1 cellular context compared by ENCODE assay signal in genomic region chr2:102423368-102423767, GRCh38.
A peak's percentile ranks its signal among the peaks of the same experiment; 100 is the strongest.
TF ChIP-seq lines count a peak whose summit lies in the region.

No MANE protein-coding gene starts in this region.

TF ChIP-seq in K562, 482 proteins besides CTCF, POLR2A, EP300 and RAD21 (continued from another document):
- TF ChIP-seq, protein P1, sequence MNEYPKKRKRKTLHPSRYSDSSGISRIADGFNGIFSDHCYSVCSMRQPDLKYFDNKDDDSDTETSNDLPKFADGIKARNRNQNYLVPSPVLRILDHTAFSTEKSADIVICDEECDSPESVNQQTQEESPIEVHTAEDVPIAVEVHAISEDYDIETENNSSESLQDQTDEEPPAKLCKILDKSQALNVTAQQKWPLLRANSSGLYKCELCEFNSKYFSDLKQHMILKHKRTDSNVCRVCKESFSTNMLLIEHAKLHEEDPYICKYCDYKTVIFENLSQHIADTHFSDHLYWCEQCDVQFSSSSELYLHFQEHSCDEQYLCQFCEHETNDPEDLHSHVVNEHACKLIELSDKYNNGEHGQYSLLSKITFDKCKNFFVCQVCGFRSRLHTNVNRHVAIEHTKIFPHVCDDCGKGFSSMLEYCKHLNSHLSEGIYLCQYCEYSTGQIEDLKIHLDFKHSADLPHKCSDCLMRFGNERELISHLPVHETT (CRISPR knock-in tag; conservative IDR thresholded peaks at IDR 0.05 in 1 of 2, IDR thresholded peaks at IDR 0.05 in 1 of 2): peak in 1 of 2 experiments; percentile 73; a peak in 2 of 4 replicates
- TF ChIP-seq MAZ (CRISPR knock-in tag; conservative IDR thresholded peaks at IDR 0.05 in 1 of 2, IDR thresholded peaks at IDR 0.05 in 1 of 2) (0 out of 4 replicates have a peak, but pooled peaks of 1 of the 2 experiments have one; percentile 23), ZNF347 (CRISPR knock-in tag; IDR thresholded peaks at IDR 0.05; ENCODE audit: low read depth) (no peak), ZNF589 (CRISPR knock-in tag; IDR thresholded peaks at IDR 0.05; ENCODE audit: low read depth) (peak; percentile 80), RREB1 (CRISPR knock-in tag; IDR thresholded peaks at IDR 0.05) (peak; percentile 96), JUNB (CRISPR knock-in tag; conservative IDR thresholded peaks at IDR 0.05) (no peak), ZNF79 (CRISPR knock-in tag; IDR thresholded peaks at IDR 0.05; ENCODE audit: low read depth) (peak; percentile 90), ZNF395 (CRISPR knock-in tag; IDR thresholded peaks at IDR 0.05) (0 out of 2 replicates have a peak, but pooled peaks have one; percentile 28), TCFL5 (CRISPR knock-in tag; conservative IDR thresholded peaks at IDR 0.05) (0 out of 2 replicates have a peak, but pooled peaks have one; percentile 58), RB1 (IDR thresholded peaks at IDR 0.05; ENCODE audit: low read depth) (no peak), ZNF766 (CRISPR knock-in tag; conservative IDR thresholded peaks at IDR 0.05) (peak; percentile 21; the same call in 1 of the 2 replicates), SAFB2 (IDR thresholded peaks at IDR 0.05; ENCODE audit: borderline replicate concordance, low read depth, low read length, severe bottlenecking) (no peak)
- TF ChIP-seq, protein P2, sequence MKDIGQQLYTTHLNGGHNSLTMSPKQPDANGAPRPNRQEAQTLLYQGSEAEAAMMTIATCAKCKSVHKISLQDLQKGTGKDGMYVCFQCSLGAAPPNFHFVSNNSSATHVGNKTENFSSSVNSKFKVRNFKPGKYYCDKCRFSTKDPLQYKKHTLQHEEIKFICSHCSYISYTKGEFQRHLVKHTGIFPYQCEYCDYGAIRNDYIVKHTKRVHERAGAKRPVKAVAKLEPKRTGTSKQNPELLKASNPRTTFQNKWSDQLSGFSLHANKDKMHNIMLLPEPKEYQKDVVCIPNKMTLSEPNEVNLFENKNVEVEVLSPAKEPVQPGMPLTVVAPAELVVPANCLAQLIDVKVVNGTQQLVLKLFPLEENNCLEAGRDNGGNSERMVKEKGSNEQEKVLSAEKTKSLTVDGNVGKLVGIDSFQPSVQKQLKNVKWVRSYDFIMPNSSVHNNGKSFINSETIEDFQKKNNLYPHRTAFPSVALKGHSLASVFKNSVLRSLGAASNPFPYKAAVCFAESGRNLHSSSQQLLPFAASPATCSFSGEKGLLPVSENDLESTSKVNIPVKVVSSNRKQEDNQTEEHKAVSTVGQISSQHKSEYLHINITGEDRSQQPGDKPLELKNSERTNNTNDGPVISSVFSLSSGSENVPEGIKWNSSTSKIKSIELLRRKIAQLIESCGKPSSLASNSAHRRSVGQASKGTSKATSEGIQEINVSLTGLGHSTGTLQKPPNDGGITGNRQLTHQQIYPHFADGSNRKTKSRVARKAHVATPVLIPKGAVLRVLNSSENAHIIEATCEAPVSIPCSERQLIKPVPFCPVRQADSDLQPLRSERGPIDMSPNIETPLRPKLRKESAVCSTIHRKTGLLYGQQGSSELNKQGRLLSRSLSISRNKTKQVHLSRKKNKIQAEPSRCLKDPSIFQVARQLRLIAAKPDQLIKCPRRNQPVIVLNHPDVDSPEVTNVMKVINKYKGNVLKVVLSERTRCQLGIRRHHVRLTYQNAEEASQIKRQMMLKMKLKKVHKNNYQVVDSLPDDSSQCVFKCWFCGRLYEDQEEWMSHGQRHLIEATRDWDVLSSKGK (CRISPR knock-in tag; IDR thresholded peaks at IDR 0.05): no peak
- TF ChIP-seq, protein P3, sequence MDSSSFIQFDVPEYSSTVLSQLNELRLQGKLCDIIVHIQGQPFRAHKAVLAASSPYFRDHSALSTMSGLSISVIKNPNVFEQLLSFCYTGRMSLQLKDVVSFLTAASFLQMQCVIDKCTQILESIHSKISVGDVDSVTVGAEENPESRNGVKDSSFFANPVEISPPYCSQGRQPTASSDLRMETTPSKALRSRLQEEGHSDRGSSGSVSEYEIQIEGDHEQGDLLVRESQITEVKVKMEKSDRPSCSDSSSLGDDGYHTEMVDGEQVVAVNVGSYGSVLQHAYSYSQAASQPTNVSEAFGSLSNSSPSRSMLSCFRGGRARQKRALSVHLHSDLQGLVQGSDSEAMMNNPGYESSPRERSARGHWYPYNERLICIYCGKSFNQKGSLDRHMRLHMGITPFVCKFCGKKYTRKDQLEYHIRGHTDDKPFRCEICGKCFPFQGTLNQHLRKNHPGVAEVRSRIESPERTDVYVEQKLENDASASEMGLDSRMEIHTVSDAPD (CRISPR knock-in tag; IDR thresholded peaks at IDR 0.05): 0 out of 2 replicates have a peak, but pooled peaks have one; percentile 9
- TF ChIP-seq, protein P4, sequence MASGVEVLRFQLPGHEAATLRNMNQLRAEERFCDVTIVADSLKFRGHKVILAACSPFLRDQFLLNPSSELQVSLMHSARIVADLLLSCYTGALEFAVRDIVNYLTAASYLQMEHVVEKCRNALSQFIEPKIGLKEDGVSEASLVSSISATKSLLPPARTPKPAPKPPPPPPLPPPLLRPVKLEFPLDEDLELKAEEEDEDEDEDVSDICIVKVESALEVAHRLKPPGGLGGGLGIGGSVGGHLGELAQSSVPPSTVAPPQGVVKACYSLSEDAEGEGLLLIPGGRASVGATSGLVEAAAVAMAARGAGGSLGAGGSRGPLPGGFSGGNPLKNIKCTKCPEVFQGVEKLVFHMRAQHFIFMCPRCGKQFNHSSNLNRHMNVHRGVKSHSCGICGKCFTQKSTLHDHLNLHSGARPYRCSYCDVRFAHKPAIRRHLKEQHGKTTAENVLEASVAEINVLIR (CRISPR knock-in tag; IDR thresholded peaks at IDR 0.05): peak; percentile 50; the same call in 1 of the 2 replicates
